Comparison of ENCODE assay signal across 19 cellular contexts in genomic region chr1:63904826-63905225, GRCh38.
DNase-seq lines count a peak whose midpoint lies in the region; TF ChIP-seq lines count a peak whose summit lies in the region.
"Had no signal": no experiment of that assay in that cellular context is flagged by ENCODE, and none has a peak within 500 bp of the region (broad histone marks: within the 10 kb centered on the region; RNA-seq: fewer than 3 reads in every experiment).

No MANE protein-coding gene starts in this region.

- H3K9me3 Mint-ChIP-seq in neural progenitor cell = no peaks in the 10 kb centered on the region
- no peaks in the 10 kb centered on the region for H3K9me3 Mint-ChIP-seq in activated T-helper 1 cell treated with anti-CD3 and anti-CD28 coated beads, Interleukin-12 subunit alpha, Interleukin-12 subunit beta, Interleukin-2, Interleukin-4 antibody, amounts not matched to agents 30 ng/mL and 10 ng/mL and 1 ng/mL, durations not matched to agents 14 hours and 24 hours and 36 hours
- H3K9me3 Mint-ChIP-seq: HFFc6 had no signal

- H3K4me3 ChIP-seq in HUES64 (ENCODE audit: low read length) (no peak overlapping the region), ascending aorta (no peak overlapping the region), neural progenitor cell (no peak overlapping the region)
- H3K4me3 ChIP-seq: BLaER1, MG63, SK-N-MC had no signal

- peaks cover 81% of the 10 kb centered on the region for H4K20me1 ChIP-seq in neural progenitor cell (ENCODE audit: low read depth)
- H4K20me1 ChIP-seq: BLaER1 had no signal

- peak overlapping the region; percentile 57 for H3K4me2 ChIP-seq in neural progenitor cell
- H3K4me2 ChIP-seq: KMS-11 had no signal

- H3K27ac ChIP-seq in HUES64 (ENCODE audit: low read depth, low read length) (peak overlapping the region; percentile 7; the same call in 1 of the 2 replicates), ascending aorta (peak overlapping the region; percentile 27 to 33), neural progenitor cell (no peak overlapping the region)
- H3K27ac ChIP-seq: 22Rv1, BLaER1, KMS-11, SK-N-MC had no signal

- peaks cover 16% of the 10 kb centered on the region for H3K27me3 Mint-ChIP-seq in neural progenitor cell (ENCODE audit: insufficient read depth, low read depth)
- H3K27me3 Mint-ChIP-seq in activated T-helper 1 cell treated with anti-CD3 and anti-CD28 coated beads, Interleukin-12 subunit alpha, Interleukin-12 subunit beta, Interleukin-2, Interleukin-4 antibody, amounts not matched to agents 30 ng/mL and 10 ng/mL and 1 ng/mL, durations not matched to agents 14 hours and 24 hours and 36 hours (ENCODE audit: insufficient read depth) = peaks cover 15% of the 10 kb centered on the region

- H3K9ac ChIP-seq in HUES64 (ENCODE audit: low read depth, low read length) (no peak overlapping the region), neural progenitor cell (no peak overlapping the region)
- H3K9ac ChIP-seq: BLaER1, KMS-11 had no signal

- peaks cover 50% of the 10 kb centered on the region for H3K4me1 ChIP-seq in HUES64 (ENCODE audit: insufficient read depth, low read length)
- H3K4me1 ChIP-seq in ascending aorta = peaks cover 0 to 34% of the 10 kb centered on the region in 2 donors
- peaks cover 28% of the 10 kb centered on the region for H3K4me1 ChIP-seq in neural progenitor cell

- H3K36me3 Mint-ChIP-seq in neural progenitor cell = no peaks in the 10 kb centered on the region
- H3K36me3 Mint-ChIP-seq in activated T-helper 1 cell treated with anti-CD3 and anti-CD28 coated beads, Interleukin-12 subunit alpha, Interleukin-12 subunit beta, Interleukin-2, Interleukin-4 antibody, amounts not matched to agents 30 ng/mL and 10 ng/mL and 1 ng/mL, durations not matched to agents 14 hours and 24 hours and 36 hours (ENCODE audit: low read depth) = no peaks in the 10 kb centered on the region
- H3K36me3 Mint-ChIP-seq: CD8-positive, alpha-beta memory T cell had no signal

- H3K36me3 ChIP-seq in HUES64 (ENCODE audit: insufficient read depth, low read length) (no peaks in the 10 kb centered on the region), ascending aorta (no peaks in the 10 kb centered on the region), neural progenitor cell (no peaks in the 10 kb centered on the region)
- H3K36me3 ChIP-seq: BLaER1, MG63 had no signal

- no peak overlapping the region for H3K27ac Mint-ChIP-seq in neural progenitor cell
- no peak overlapping the region for H3K27ac Mint-ChIP-seq in activated T-helper 1 cell treated with anti-CD3 and anti-CD28 coated beads, Interleukin-12 subunit alpha, Interleukin-12 subunit beta, Interleukin-2, Interleukin-4 antibody, amounts not matched to agents 30 ng/mL and 10 ng/mL and 1 ng/mL, durations not matched to agents 14 hours and 24 hours and 36 hours
- H3K27ac Mint-ChIP-seq: CD8-positive, alpha-beta memory T cell; HFFc6 had no signal

- TF ChIP-seq CTCF in ascending aorta (IDR thresholded peaks at IDR 0.05) (no peak), neural progenitor cell (IDR thresholded peaks at IDR 0.05) (no peak)

- peaks cover 13% of the 10 kb centered on the region for H3F3A ChIP-seq in neural progenitor cell (ENCODE audit: low read depth)

- intact Hi-C loops in ascending aorta (cut with DNase I) = no loop called here
- intact Hi-C loops in activated T-helper 1 cell treated with anti-CD3 and anti-CD28 coated beads, Interleukin-12 subunit alpha, Interleukin-12 subunit beta, Interleukin-2, Interleukin-4 antibody, amounts not matched to agents 30 ng/mL and 10 ng/mL and 1 ng/mL, durations not matched to agents 14 hours and 24 hours and 36 hours (cut with micrococcal nuclease) = no loop called here

- H3K27me3 ChIP-seq in HUES64 (ENCODE audit: insufficient read depth, low read length) (no peaks in the 10 kb centered on the region), ascending aorta (no peaks in the 10 kb centered on the region), neural progenitor cell (no peaks in the 10 kb centered on the region)
- H3K27me3 ChIP-seq: BLaER1, MG63 had no signal

- peak; percentile 32 for DNase-seq in DMS 273 (lab: John Stamatoyannopoulos, UW; ENCODE audit: unreplicated experiment)
- no peak for DNase-seq in DMS 273 treated with DMSO at 0.1 percent for 48 hours (lab: John Stamatoyannopoulos, UW)
- no peak for DNase-seq in ascending aorta (ENCODE audit: low spot score in 2 of 2)
- no peak for DNase-seq in neural progenitor cell (ENCODE audit: low spot score)
- DNase-seq in ureter (ENCODE audit: low spot score) = no peak
- no peak for DNase-seq in activated T-helper 1 cell treated with anti-CD3 and anti-CD28 coated beads, Interleukin-12 subunit alpha, Interleukin-12 subunit beta, Interleukin-2, Interleukin-4 antibody, amounts not matched to agents 30 ng/mL and 10 ng/mL and 1 ng/mL, durations not matched to agents 14 hours and 24 hours and 36 hours (ENCODE audit: low spot score)
- no peak for DNase-seq in T1000 (lab: John Stamatoyannopoulos, UW)
- DNase-seq: CD8-positive, alpha-beta memory T cell; HFFc6; MG63; NCI-H1092 treated with DMSO at 0.1 percent for 48 hours; NCI-H1694; NCI-H510A; PC-3 had no signal

- H2AFZ ChIP-seq in neural progenitor cell (replicated peaks) = no peak overlapping the region

- no peak overlapping the region for H3K4me3 Mint-ChIP-seq in neural progenitor cell
- no peak overlapping the region for H3K4me3 Mint-ChIP-seq in activated T-helper 1 cell treated with anti-CD3 and anti-CD28 coated beads, Interleukin-12 subunit alpha, Interleukin-12 subunit beta, Interleukin-2, Interleukin-4 antibody, amounts not matched to agents 30 ng/mL and 10 ng/mL and 1 ng/mL, durations not matched to agents 14 hours and 24 hours and 36 hours
- H3K4me3 Mint-ChIP-seq: CD8-positive, alpha-beta memory T cell; HFFc6 had no signal

- H3K4me1 Mint-ChIP-seq in neural progenitor cell = peaks cover 40% of the 10 kb centered on the region
- H3K4me1 Mint-ChIP-seq in activated T-helper 1 cell treated with anti-CD3 and anti-CD28 coated beads, Interleukin-12 subunit alpha, Interleukin-12 subunit beta, Interleukin-2, Interleukin-4 antibody, amounts not matched to agents 30 ng/mL and 10 ng/mL and 1 ng/mL, durations not matched to agents 14 hours and 24 hours and 36 hours (ENCODE audit: low read depth) = no peaks in the 10 kb centered on the region
- H3K4me1 Mint-ChIP-seq: CD8-positive, alpha-beta memory T cell had no signal

- whole genome bisulfite sequencing in HUES64 = 81% methylated on average over 2 of the region's 2 CpGs

- H3K79me2 ChIP-seq in neural progenitor cell (ENCODE audit: low read depth) = peaks cover 91% of the 10 kb centered on the region

- no peaks in the 10 kb centered on the region for H3K9me3 ChIP-seq in HUES64 (ENCODE audit: insufficient read depth, low read depth, low read length)
- no peaks in the 10 kb centered on the region for H3K9me3 ChIP-seq in ascending aorta
- H3K9me3 ChIP-seq in neural progenitor cell (ENCODE audit: low read depth) = no peaks in the 10 kb centered on the region
- H3K9me3 ChIP-seq: BLaER1, MG63 had no signal
